ENCODE assay signal across 8 cellular contexts in genomic region chr2:219228745-219229374, GRCh38. TPM values are rescaled to one million over a fixed set of nuclear protein-coding genes. Genes with fewer than 3 reads are reported as not detected.
DNase-seq lines count a peak whose midpoint lies in the region; ATAC-seq and TF ChIP-seq lines count a peak whose summit lies in the region.

No MANE protein-coding gene starts in this region.

- H3K27me3 ChIP-seq in heart left ventricle (no peaks in the 10 kb centered on the region), sigmoid colon (no peaks in the 10 kb centered on the region)

- H3K4me3 ChIP-seq in WI38 (ENCODE audit: low read depth, low read length), result peak overlapping the region; percentile 90
- H3K4me3 ChIP-seq in heart left ventricle, result peak overlapping the region; percentile 80 to 92 (median 88)
- peak overlapping the region; percentile 57 to 79 (median 68) for H3K4me3 ChIP-seq in sigmoid colon

- TF ChIP-seq POLR2A in heart left ventricle (IDR thresholded peaks at IDR 0.05) (no peak), sigmoid colon (IDR thresholded peaks at IDR 0.05) (no peak)

- H3K27ac ChIP-seq in heart left ventricle, result peak overlapping the region; percentile 93 to 99 (median 97)
- H3K27ac ChIP-seq in sigmoid colon, result peak overlapping the region; percentile 89 to 94 (median 94)

- TF ChIP-seq CTCF in WI38 (IDR thresholded peaks at IDR 0.05; ENCODE audit: low read depth, low read length) (no peak), heart left ventricle (IDR thresholded peaks at IDR 0.05) (no peak), sigmoid colon (IDR thresholded peaks at IDR 0.05) (no peak)

- H3K36me3 Mint-ChIP-seq in activated CD4-positive, alpha-beta T cell treated with anti-CD3 and anti-CD28 coated beads, Interleukin-2, amount 10 ng/mL, durations not matched to agents 24 days and 14 days (ENCODE audit: low read depth), result peaks cover 67% of the 10 kb centered on the region

- DNase-seq in activated CD4-positive, alpha-beta T cell treated with anti-CD3 and anti-CD28 coated beads, Interleukin-2, amount 10 ng/mL, durations not matched to agents 24 days and 14 days, result peak; percentile 72
- DNase-seq in activated CD4-positive, alpha-beta T cell treated with anti-CD3 and anti-CD28 coated beads, Interleukin-2, amount 50 U/mL, for 1 hour, result no peak
- DNase-seq in heart left ventricle, result no peak
- DNase-seq in sigmoid colon, result peak; percentile 78
- no peak for DNase-seq in DMS53 treated with DMSO at 0.1 percent for 48 hours (lab: John Stamatoyannopoulos, UW; ENCODE audit: unreplicated experiment)
- DNase-seq in stimulated activated naive CD4-positive, alpha-beta T cell treated with Interleukin-2 at 50 U/mL for 16 hours (lab: John Stamatoyannopoulos, UW), result no peak

- 3 to 5% (median 4%) methylated on average over 25 to 33 of the region's 33 CpGs for WGBS in heart left ventricle, 4 donors
- WGBS in sigmoid colon, 2 donors, result 1 to 2% methylated on average over 33 of the region's 33 CpGs

- H3K9me3 ChIP-seq in heart left ventricle (no peaks in the 10 kb centered on the region), sigmoid colon (no peaks in the 10 kb centered on the region)

- H3K36me3 ChIP-seq in heart left ventricle, result peaks cover 2 to 63% (median 54%) of the 10 kb centered on the region in 9 donors
- peaks cover 36 to 53% (median 41%) of the 10 kb centered on the region in 4 donors for H3K36me3 ChIP-seq in sigmoid colon

- intact Hi-C loops in activated CD4-positive, alpha-beta T cell treated with anti-CD3 and anti-CD28 coated beads, Interleukin-2, amount 10 ng/mL, durations not matched to agents 24 days and 14 days (cut with micrococcal nuclease), result loop anchor here (1.0 kb wide), 8 partner anchors 11 to 158 kb away; partner anchors contain the start of genes ABCB6, DNAJB2, DNPEP and GLB1L
- intact Hi-C loops in heart left ventricle (cut with DNase I), result loop anchor here in 4 of 10 donors (1.0 to 10.0 kb wide), 6 partner anchors 16 to 68 kb away; partner anchors contain the start of genes CNPPD1 (in 2 of the 4), GLB1L (in 1 of the 4), RETREG2 (in 1 of the 4) and SLC23A3 (in 1 of the 4)
- intact Hi-C loops in sigmoid colon (cut with DNase I), result loop anchor here (1.0 to 10.0 kb wide), 3 partner anchors 10 to 156 kb away; partner anchors contain the start of genes DNPEP and RETREG2

- no peak for TF ChIP-seq EP300 in sigmoid colon (IDR thresholded peaks at IDR 0.05)

- H3K27ac Mint-ChIP-seq in activated CD4-positive, alpha-beta T cell treated with anti-CD3 and anti-CD28 coated beads, Interleukin-2, amount 10 ng/mL, durations not matched to agents 24 days and 14 days, result peak overlapping the region; percentile 83

- H3K4me1 ChIP-seq in heart left ventricle, result peaks cover 3 to 51% (median 26%) of the 10 kb centered on the region in 12 donors
- peaks cover 0 to 35% (median 31%) of the 10 kb centered on the region in 4 donors for H3K4me1 ChIP-seq in sigmoid colon

- no peaks in the 10 kb centered on the region for H3K9me3 Mint-ChIP-seq in activated CD4-positive, alpha-beta T cell treated with anti-CD3 and anti-CD28 coated beads, Interleukin-2, amount 10 ng/mL, durations not matched to agents 24 days and 14 days

- ATAC-seq in HG02981 (IDR thresholded peaks at IDR 0.05; ENCODE audit: unreplicated experiment) (peak; percentile 25), heart left ventricle (peak in 3 of 4 donors; percentile 46 to 77 (median 71))

- H3K27me3 Mint-ChIP-seq in activated CD4-positive, alpha-beta T cell treated with anti-CD3 and anti-CD28 coated beads, Interleukin-2, amount 10 ng/mL, durations not matched to agents 24 days and 14 days, result no peaks in the 10 kb centered on the region

- H3K4me3 Mint-ChIP-seq in activated CD4-positive, alpha-beta T cell treated with anti-CD3 and anti-CD28 coated beads, Interleukin-2, amount 10 ng/mL, durations not matched to agents 24 days and 14 days, result peak overlapping the region; percentile 92

- H3K4me1 Mint-ChIP-seq in activated CD4-positive, alpha-beta T cell treated with anti-CD3 and anti-CD28 coated beads, Interleukin-2, amount 10 ng/mL, durations not matched to agents 24 days and 14 days, result peaks cover 41% of the 10 kb centered on the region

RNA-seq across cellular contexts. Expression of gene ATG9A, which starts 0.6 kb away (rescaled TPM):
- 61.6 and 67.2 TPM in 2 replicates for total RNA-seq in activated CD4-positive, alpha-beta T cell treated with anti-CD3 and anti-CD28 coated beads, Interleukin-2, amount 10 ng/mL, durations not matched to agents 24 days and 14 days
- total RNA-seq in heart left ventricle (100 to 1,000 TPM in 3 of 9 donors, 10 to 100 TPM in 6; 62.8 to 147 (median 83.5) TPM), sigmoid colon (10 to 100 TPM; 28.8 to 32.0 (median 29.8) TPM)
- polyA plus RNA-seq in heart left ventricle (100 to 1,000 TPM in 1 of 2 donors, 10 to 100 TPM in 1; 28.3 to 133 TPM), sigmoid colon (10 to 100 TPM in 2 of 3 donors, 1 to 10 TPM in 1; 7.6 to 40.6 (median 10.2) TPM)

RNA-seq across cellular contexts. Expression of gene ANKZF1, which starts 0.7 kb away (rescaled TPM):
- 144 and 149 TPM in 2 replicates for total RNA-seq in activated CD4-positive, alpha-beta T cell treated with anti-CD3 and anti-CD28 coated beads, Interleukin-2, amount 10 ng/mL, durations not matched to agents 24 days and 14 days
- total RNA-seq in heart left ventricle (10 to 100 TPM; 14.0 to 36.8 (median 28.0) TPM), sigmoid colon (10 to 100 TPM; 28.1 to 52.6 (median 41.1) TPM)
- polyA plus RNA-seq in heart left ventricle (10 to 100 TPM; 15.2 to 22.5 TPM), sigmoid colon (10 to 100 TPM in 1 of 3 donors, 1 to 10 TPM in 2; 9.0 to 36.9 (median 9.7) TPM)

RNA-seq across cellular contexts. Expression of gene ABCB6, which starts 10.1 kb away (rescaled TPM):
- total RNA-seq in activated CD4-positive, alpha-beta T cell treated with anti-CD3 and anti-CD28 coated beads, Interleukin-2, amount 10 ng/mL, durations not matched to agents 24 days and 14 days, result 28.8 TPM in 2 replicates
- total RNA-seq in heart left ventricle (10 to 100 TPM; 12.1 to 28.1 (median 17.9) TPM), sigmoid colon (10 to 100 TPM; 11.8 to 23.0 (median 16.1) TPM)
- polyA plus RNA-seq in heart left ventricle (10 to 100 TPM; 25.3 to 30.4 TPM), sigmoid colon (10 to 100 TPM in 1 of 3 donors, 1 to 10 TPM in 1, not detected in 1; 4.8 to 39.3 TPM)

RNA-seq across cellular contexts. Expression of gene GLB1L, which starts 16.4 kb away (rescaled TPM):
- total RNA-seq in activated CD4-positive, alpha-beta T cell treated with anti-CD3 and anti-CD28 coated beads, Interleukin-2, amount 10 ng/mL, durations not matched to agents 24 days and 14 days, result 4.6 and 4.9 TPM in 2 replicates
- total RNA-seq in heart left ventricle (1 to 10 TPM; 1.6 to 7.9 (median 2.5) TPM), sigmoid colon (10 to 100 TPM in 1 of 4 donors, 1 to 10 TPM in 3; 6.9 to 26.0 (median 8.2) TPM)
- polyA plus RNA-seq in heart left ventricle (1 to 10 TPM; 1.3 to 1.8 TPM), sigmoid colon (1 to 10 TPM; 2.1 to 4.3 (median 3.6) TPM)

RNA-seq across cellular contexts. Expression of gene STK16, which starts 16.4 kb away (rescaled TPM):
- 29.1 and 31.7 TPM in 2 replicates for total RNA-seq in activated CD4-positive, alpha-beta T cell treated with anti-CD3 and anti-CD28 coated beads, Interleukin-2, amount 10 ng/mL, durations not matched to agents 24 days and 14 days
- total RNA-seq in heart left ventricle (10 to 100 TPM; 13.8 to 26.9 (median 19.1) TPM), sigmoid colon (10 to 100 TPM; 12.2 to 19.9 (median 18.2) TPM)
- polyA plus RNA-seq in heart left ventricle (10 to 100 TPM; 13.8 to 31.6 TPM), sigmoid colon (10 to 100 TPM; 45.3 to 61.7 (median 57.1) TPM)

Comparison
In these comparisons a context has a peak if more than half of its experiments do, and no peak if none do; other contexts are left out.
1. DNase-seq: peak in activated CD4-positive, alpha-beta T cell treated with anti-CD3 and anti-CD28 coated beads, Interleukin-2, amount 10 ng/mL, durations not matched to agents 24 days and 14 days (single experiment) and sigmoid colon (single experiment); none in activated CD4-positive, alpha-beta T cell treated with anti-CD3 and anti-CD28 coated beads, Interleukin-2, amount 50 U/mL, for 1 hour (single experiment), heart left ventricle (0 of 5), DMS53 treated with DMSO at 0.1 percent for 48 hours (single experiment) and stimulated activated naive CD4-positive, alpha-beta T cell treated with Interleukin-2 at 50 U/mL for 16 hours (single experiment).
2. Peak in every context shown above with its lines, with median percentiles within 50 percentile points of each other: H3K4me3 ChIP-seq.